In the genomic region with DNA sequence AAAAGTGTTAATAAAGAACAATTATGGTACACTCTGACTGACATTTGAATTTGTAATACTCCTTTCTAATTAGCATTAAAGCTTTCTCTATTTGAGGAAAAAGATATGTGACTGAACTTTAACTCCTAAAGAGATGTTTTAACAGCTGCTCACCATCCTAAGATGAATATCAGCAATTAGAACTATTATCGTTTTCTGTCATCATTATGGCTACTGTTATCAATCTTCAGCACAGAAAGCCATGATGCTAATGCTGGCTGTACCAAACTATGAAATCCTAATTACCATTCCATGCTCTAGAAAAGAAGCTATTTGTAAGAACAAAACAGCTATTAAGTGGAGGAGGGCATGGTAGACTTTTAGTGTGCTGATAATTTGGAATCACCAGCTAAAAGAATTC, we compare ENCODE assay signal across 7 cellular contexts.
"Had no signal": no experiment of that assay in that cellular context is flagged by ENCODE, and none has a peak within 500 bp of the region (broad histone marks: within the 10 kb centered on the region; RNA-seq: fewer than 3 reads in every experiment).

No MANE protein-coding gene starts in this region.

- DNase-seq: GM23248, GOT3, H9, HCEC 1CT, IMR-90, KG1 had no signal

- H3K9ac ChIP-seq: GM23248 had no signal

- H3K4me3 ChIP-seq: GM23248, K562 had no signal

- ATAC-seq: K562 had no signal

- H3K27ac ChIP-seq: GM23248 had no signal
